Comparison of ENCODE assay signal across 1 cellular context in the genomic region with DNA sequence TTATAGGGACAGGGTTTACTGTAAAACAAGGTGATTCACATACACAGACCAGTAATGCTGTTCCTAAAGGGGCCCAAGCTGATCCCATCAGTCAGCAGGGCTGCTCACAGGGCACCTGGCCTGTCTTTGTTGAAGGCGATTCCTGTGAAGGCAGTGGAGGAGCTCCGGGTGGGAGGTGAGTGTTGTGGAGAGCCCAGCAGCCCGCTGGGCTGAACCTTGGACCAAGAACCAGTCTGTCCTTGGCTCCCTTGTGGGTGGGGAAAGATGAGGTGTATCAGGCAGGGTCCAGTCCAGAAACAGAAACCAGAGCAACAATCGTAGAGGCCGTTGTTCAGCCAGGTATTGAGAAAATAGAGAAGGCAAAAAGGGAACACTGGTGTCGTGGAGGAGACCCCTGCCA.
TF ChIP-seq lines count a peak whose summit lies in the region.

No MANE protein-coding gene starts in this region.

TF ChIP-seq in HepG2, 621 proteins besides CTCF, POLR2A, EP300 and RAD21 (continued from another document and continues in another):
- TF ChIP-seq, protein P1, sequence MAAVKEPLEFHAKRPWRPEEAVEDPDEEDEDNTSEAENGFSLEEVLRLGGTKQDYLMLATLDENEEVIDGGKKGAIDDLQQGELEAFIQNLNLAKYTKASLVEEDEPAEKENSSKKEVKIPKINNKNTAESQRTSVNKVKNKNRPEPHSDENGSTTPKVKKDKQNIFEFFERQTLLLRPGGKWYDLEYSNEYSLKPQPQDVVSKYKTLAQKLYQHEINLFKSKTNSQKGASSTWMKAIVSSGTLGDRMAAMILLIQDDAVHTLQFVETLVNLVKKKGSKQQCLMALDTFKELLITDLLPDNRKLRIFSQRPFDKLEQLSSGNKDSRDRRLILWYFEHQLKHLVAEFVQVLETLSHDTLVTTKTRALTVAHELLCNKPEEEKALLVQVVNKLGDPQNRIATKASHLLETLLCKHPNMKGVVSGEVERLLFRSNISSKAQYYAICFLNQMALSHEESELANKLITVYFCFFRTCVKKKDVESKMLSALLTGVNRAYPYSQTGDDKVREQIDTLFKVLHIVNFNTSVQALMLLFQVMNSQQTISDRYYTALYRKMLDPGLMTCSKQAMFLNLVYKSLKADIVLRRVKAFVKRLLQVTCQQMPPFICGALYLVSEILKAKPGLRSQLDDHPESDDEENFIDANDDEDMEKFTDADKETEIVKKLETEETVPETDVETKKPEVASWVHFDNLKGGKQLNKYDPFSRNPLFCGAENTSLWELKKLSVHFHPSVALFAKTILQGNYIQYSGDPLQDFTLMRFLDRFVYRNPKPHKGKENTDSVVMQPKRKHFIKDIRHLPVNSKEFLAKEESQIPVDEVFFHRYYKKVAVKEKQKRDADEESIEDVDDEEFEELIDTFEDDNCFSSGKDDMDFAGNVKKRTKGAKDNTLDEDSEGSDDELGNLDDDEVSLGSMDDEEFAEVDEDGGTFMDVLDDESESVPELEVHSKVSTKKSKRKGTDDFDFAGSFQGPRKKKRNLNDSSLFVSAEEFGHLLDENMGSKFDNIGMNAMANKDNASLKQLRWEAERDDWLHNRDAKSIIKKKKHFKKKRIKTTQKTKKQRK (IDR thresholded peaks at IDR 0.05; ENCODE audit: low read length): no peak
- TF ChIP-seq, protein P2, sequence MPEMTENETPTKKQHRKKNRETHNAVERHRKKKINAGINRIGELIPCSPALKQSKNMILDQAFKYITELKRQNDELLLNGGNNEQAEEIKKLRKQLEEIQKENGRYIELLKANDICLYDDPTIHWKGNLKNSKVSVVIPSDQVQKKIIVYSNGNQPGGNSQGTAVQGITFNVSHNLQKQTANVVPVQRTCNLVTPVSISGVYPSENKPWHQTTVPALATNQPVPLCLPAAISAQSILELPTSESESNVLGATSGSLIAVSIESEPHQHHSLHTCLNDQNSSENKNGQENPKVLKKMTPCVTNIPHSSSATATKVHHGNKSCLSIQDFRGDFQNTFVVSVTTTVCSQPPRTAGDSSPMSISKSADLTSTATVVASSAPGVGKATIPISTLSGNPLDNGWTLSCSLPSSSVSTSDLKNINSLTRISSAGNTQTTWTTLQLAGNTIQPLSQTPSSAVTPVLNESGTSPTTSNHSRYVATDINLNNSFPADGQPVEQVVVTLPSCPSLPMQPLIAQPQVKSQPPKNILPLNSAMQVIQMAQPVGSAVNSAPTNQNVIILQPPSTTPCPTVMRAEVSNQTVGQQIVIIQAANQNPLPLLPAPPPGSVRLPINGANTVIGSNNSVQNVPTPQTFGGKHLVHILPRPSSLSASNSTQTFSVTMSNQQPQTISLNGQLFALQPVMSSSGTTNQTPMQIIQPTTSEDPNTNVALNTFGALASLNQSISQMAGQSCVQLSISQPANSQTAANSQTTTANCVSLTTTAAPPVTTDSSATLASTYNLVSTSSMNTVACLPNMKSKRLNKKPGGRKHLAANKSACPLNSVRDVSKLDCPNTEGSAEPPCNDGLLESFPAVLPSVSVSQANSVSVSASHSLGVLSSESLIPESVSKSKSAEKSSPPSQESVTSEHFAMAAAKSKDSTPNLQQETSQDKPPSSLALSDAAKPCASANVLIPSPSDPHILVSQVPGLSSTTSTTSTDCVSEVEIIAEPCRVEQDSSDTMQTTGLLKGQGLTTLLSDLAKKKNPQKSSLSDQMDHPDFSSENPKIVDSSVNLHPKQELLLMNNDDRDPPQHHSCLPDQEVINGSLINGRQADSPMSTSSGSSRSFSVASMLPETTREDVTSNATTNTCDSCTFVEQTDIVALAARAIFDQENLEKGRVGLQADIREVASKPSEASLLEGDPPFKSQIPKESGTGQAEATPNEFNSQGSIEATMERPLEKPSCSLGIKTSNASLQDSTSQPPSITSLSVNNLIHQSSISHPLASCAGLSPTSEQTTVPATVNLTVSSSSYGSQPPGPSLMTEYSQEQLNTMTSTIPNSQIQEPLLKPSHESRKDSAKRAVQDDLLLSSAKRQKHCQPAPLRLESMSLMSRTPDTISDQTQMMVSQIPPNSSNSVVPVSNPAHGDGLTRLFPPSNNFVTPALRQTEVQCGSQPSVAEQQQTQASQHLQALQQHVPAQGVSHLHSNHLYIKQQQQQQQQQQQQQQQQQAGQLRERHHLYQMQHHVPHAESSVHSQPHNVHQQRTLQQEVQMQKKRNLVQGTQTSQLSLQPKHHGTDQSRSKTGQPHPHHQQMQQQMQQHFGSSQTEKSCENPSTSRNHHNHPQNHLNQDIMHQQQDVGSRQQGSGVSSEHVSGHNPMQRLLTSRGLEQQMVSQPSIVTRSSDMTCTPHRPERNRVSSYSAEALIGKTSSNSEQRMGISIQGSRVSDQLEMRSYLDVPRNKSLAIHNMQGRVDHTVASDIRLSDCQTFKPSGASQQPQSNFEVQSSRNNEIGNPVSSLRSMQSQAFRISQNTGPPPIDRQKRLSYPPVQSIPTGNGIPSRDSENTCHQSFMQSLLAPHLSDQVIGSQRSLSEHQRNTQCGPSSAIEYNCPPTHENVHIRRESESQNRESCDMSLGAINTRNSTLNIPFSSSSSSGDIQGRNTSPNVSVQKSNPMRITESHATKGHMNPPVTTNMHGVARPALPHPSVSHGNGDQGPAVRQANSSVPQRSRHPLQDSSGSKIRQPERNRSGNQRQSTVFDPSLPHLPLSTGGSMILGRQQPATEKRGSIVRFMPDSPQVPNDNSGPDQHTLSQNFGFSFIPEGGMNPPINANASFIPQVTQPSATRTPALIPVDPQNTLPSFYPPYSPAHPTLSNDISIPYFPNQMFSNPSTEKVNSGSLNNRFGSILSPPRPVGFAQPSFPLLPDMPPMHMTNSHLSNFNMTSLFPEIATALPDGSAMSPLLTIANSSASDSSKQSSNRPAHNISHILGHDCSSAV (CRISPR knock-in tag; IDR thresholded peaks at IDR 0.05; ENCODE audit: borderline replicate concordance): no peak
- no peak for TF ChIP-seq ZNF7 (CRISPR knock-in tag; IDR thresholded peaks at IDR 0.05)
- TF ChIP-seq, protein P3, sequence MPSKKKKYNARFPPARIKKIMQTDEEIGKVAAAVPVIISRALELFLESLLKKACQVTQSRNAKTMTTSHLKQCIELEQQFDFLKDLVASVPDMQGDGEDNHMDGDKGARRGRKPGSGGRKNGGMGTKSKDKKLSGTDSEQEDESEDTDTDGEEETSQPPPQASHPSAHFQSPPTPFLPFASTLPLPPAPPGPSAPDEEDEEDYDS (CRISPR knock-in tag; IDR thresholded peaks at IDR 0.05): peak; percentile 61; the same call in 1 of the 2 replicates
- no peak for TF ChIP-seq SSRP1 (CRISPR knock-in tag; IDR thresholded peaks at IDR 0.05)
- 0 out of 2 replicates have a peak, but pooled peaks have one; percentile 19 for TF ChIP-seq FOXO1 (CRISPR knock-in tag; IDR thresholded peaks at IDR 0.05)
- no peak for TF ChIP-seq SOX6 (IDR thresholded peaks at IDR 0.05)
- TF ChIP-seq SOX6 (CRISPR knock-in tag; IDR thresholded peaks at IDR 0.05): peak; percentile 67
- no peak for TF ChIP-seq ZNF17 (CRISPR knock-in tag; IDR thresholded peaks at IDR 0.05)
- TF ChIP-seq YEATS4 (CRISPR knock-in tag; IDR thresholded peaks at IDR 0.05; ENCODE audit: borderline replicate concordance): peak; percentile 43; the same call in 1 of the 2 replicates
- TF ChIP-seq MAFG (CRISPR knock-in tag; IDR thresholded peaks at IDR 0.05): no peak
- no peak for TF ChIP-seq ZNF816 (CRISPR knock-in tag; IDR thresholded peaks at IDR 0.05; ENCODE audit: borderline replicate concordance)
- TF ChIP-seq ATRX (CRISPR knock-in tag; IDR thresholded peaks at IDR 0.05; ENCODE audit: borderline replicate concordance): no peak
- TF ChIP-seq MBD4 (IDR thresholded peaks at IDR 0.05; ENCODE audit: borderline replicate concordance, low read length): no peak
- no peak for TF ChIP-seq ZNF589 (CRISPR knock-in tag; conservative IDR thresholded peaks at IDR 0.05)
- TF ChIP-seq ZNF737 (CRISPR knock-in tag; IDR thresholded peaks at IDR 0.05; ENCODE audit: borderline replicate concordance): no peak
- no peak for TF ChIP-seq HNRNPLL (IDR thresholded peaks at IDR 0.05; ENCODE audit: low read depth, low read length, poor library complexity, severe bottlenecking)
- no peak for TF ChIP-seq TSC22D2 (CRISPR knock-in tag; IDR thresholded peaks at IDR 0.05; ENCODE audit: borderline replicate concordance)
- TF ChIP-seq FOXP1 (IDR thresholded peaks at IDR 0.05): no peak
- TF ChIP-seq FOXP1 (CRISPR knock-in tag; IDR thresholded peaks at IDR 0.05): no peak
- no peak for TF ChIP-seq PCBP2 (optimal IDR thresholded peaks at IDR 0.05; ENCODE audit: low read depth, low read length, poor library complexity, severe bottlenecking)
- no peak for TF ChIP-seq GABPA (IDR thresholded peaks at IDR 0.05; ENCODE audit: low read depth, low read length)
- TF ChIP-seq GABPA (CRISPR knock-in tag; IDR thresholded peaks at IDR 0.05; ENCODE audit: low read depth): peak; percentile 40; the same call in 1 of the 2 replicates
- no peak for TF ChIP-seq ZZZ3 (CRISPR knock-in tag; IDR thresholded peaks at IDR 0.05; ENCODE audit: borderline replicate concordance)
- TF ChIP-seq SUZ12 (IDR thresholded peaks at IDR 0.05; ENCODE audit: low read depth, low read length): no peak
- no peak for TF ChIP-seq SNAPC2 (CRISPR knock-in tag; IDR thresholded peaks at IDR 0.05)
- no peak for TF ChIP-seq NPAS2 (CRISPR knock-in tag; IDR thresholded peaks at IDR 0.05; ENCODE audit: borderline replicate concordance)
- TF ChIP-seq, protein P4, sequence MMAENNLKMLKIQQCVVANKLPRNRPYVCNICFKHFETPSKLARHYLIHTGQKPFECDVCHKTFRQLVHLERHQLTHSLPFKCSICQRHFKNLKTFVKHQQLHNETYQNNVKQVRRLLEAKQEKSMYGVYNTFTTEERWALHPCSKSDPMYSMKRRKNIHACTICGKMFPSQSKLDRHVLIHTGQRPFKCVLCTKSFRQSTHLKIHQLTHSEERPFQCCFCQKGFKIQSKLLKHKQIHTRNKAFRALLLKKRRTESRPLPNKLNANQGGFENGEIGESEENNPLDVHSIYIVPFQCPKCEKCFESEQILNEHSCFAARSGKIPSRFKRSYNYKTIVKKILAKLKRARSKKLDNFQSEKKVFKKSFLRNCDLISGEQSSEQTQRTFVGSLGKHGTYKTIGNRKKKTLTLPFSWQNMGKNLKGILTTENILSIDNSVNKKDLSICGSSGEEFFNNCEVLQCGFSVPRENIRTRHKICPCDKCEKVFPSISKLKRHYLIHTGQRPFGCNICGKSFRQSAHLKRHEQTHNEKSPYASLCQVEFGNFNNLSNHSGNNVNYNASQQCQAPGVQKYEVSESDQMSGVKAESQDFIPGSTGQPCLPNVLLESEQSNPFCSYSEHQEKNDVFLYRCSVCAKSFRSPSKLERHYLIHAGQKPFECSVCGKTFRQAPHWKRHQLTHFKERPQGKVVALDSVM (CRISPR knock-in tag; IDR thresholded peaks at IDR 0.05): peak; percentile 49; the same call in 1 of the 2 replicates
- no peak for TF ChIP-seq ARNTL (CRISPR knock-in tag; IDR thresholded peaks at IDR 0.05)
- TF ChIP-seq, protein P5, sequence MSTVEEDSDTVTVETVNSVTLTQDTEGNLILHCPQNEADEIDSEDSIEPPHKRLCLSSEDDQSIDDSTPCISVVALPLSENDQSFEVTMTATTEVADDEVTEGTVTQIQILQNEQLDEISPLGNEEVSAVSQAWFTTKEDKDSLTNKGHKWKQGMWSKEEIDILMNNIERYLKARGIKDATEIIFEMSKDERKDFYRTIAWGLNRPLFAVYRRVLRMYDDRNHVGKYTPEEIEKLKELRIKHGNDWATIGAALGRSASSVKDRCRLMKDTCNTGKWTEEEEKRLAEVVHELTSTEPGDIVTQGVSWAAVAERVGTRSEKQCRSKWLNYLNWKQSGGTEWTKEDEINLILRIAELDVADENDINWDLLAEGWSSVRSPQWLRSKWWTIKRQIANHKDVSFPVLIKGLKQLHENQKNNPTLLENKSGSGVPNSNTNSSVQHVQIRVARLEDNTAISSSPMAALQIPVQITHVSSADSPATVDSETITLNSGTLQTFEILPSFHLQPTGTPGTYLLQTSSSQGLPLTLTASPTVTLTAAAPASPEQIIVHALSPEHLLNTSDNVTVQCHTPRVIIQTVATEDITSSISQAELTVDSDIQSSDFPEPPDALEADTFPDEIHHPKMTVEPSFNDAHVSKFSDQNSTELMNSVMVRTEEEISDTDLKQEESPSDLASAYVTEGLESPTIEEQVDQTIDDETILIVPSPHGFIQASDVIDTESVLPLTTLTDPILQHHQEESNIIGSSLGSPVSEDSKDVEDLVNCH (CRISPR knock-in tag; IDR thresholded peaks at IDR 0.05): no peak
- TF ChIP-seq, protein P6, sequence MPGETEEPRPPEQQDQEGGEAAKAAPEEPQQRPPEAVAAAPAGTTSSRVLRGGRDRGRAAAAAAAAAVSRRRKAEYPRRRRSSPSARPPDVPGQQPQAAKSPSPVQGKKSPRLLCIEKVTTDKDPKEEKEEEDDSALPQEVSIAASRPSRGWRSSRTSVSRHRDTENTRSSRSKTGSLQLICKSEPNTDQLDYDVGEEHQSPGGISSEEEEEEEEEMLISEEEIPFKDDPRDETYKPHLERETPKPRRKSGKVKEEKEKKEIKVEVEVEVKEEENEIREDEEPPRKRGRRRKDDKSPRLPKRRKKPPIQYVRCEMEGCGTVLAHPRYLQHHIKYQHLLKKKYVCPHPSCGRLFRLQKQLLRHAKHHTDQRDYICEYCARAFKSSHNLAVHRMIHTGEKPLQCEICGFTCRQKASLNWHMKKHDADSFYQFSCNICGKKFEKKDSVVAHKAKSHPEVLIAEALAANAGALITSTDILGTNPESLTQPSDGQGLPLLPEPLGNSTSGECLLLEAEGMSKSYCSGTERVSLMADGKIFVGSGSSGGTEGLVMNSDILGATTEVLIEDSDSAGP (CRISPR knock-in tag; IDR thresholded peaks at IDR 0.05; ENCODE audit: borderline replicate concordance): peak; percentile 50; the same call in 1 of the 2 replicates
- TF ChIP-seq PHF20 (CRISPR knock-in tag; IDR thresholded peaks at IDR 0.05): 0 out of 2 replicates have a peak, but pooled peaks have one; percentile 32
- peak; percentile 80 for TF ChIP-seq SALL1 (CRISPR knock-in tag; IDR thresholded peaks at IDR 0.05)
- TF ChIP-seq ZNF572 (CRISPR knock-in tag; IDR thresholded peaks at IDR 0.05): 0 out of 2 replicates have a peak, but pooled peaks have one; percentile 1
- TF ChIP-seq, protein P7, sequence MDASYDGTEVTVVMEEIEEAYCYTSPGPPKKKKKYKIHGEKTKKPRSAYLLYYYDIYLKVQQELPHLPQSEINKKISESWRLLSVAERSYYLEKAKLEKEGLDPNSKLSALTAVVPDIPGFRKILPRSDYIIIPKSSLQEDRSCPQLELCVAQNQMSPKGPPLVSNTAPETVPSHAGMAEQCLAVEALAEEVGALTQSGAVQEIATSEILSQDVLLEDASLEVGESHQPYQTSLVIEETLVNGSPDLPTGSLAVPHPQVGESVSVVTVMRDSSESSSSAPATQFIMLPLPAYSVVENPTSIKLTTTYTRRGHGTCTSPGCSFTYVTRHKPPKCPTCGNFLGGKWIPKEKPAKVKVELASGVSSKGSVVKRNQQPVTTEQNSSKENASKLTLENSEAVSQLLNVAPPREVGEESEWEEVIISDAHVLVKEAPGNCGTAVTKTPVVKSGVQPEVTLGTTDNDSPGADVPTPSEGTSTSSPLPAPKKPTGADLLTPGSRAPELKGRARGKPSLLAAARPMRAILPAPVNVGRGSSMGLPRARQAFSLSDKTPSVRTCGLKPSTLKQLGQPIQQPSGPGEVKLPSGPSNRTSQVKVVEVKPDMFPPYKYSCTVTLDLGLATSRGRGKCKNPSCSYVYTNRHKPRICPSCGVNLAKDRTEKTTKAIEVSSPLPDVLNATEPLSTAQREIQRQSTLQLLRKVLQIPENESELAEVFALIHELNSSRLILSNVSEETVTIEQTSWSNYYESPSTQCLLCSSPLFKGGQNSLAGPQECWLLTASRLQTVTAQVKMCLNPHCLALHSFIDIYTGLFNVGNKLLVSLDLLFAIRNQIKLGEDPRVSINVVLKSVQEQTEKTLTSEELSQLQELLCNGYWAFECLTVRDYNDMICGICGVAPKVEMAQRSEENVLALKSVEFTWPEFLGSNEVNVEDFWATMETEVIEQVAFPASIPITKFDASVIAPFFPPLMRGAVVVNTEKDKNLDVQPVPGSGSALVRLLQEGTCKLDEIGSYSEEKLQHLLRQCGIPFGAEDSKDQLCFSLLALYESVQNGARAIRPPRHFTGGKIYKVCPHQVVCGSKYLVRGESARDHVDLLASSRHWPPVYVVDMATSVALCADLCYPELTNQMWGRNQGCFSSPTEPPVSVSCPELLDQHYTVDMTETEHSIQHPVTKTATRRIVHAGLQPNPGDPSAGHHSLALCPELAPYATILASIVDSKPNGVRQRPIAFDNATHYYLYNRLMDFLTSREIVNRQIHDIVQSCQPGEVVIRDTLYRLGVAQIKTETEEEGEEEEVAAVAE (CRISPR knock-in tag; IDR thresholded peaks at IDR 0.05; ENCODE audit: borderline replicate concordance): no peak
